Comparison of ENCODE assay signal across 10 cellular contexts in the genomic region with DNA sequence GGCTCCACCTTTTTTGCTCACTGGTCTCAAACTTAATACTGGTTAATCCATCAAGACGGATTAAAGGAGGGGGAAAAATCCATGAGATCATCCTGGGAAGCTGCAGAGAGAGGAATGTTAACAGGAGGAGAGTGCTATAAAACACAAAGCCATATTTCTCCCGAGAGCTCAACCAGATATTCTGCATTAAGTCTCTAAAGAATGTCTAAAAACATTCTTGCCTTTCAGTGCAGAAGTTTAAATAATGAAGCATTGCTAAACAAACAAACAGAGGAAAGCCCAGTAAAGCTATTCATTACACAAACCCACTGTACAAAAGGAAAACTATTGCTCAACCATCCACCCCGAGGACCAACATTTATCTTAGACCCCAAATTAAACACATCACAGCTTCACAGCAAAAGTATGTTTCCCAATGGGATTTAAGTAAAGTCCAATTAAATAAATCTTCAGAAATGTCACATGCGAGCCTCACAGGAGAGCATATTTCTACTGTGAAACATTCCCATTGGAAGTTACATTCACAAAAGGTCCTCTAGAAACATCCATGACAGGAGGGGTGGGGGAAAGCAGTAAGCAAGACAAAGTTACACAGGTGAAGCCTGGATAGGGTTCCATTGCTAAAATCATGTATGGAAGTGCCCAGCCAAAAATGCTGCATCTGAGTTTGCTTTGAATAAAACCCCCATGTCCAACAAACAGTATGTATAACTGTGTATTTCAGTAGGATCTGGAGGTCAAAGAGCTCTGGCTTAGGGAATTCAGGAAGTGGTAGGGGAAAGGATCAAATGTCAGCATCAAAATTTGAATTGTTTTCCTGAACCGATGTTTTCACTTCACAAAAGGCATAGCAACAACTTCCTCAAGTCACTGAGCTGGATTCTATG. TPM values are rescaled to one million over a fixed set of nuclear protein-coding genes. Genes with fewer than 3 reads are reported as not detected.
DNase-seq lines count a peak whose midpoint lies in the region; ATAC-seq and TF ChIP-seq lines count a peak whose summit lies in the region.
"Had no signal": no experiment of that assay in that cellular context is flagged by ENCODE, and none has a peak within 500 bp of the region (broad histone marks: within the 10 kb centered on the region; RNA-seq: fewer than 3 reads in every experiment).

No MANE protein-coding gene starts in this region.

- intact Hi-C loops in Panc1 (cut with micrococcal nuclease; ENCODE audit: unreplicated experiment): no loop called here

- POLR2A ChIA-PET in Panc1 (lab: Charles Lee): no interaction called here

- peak; percentile 93 for DNase-seq in EL
- no peak for DNase-seq in Panc1 (ENCODE audit: low read depth, low spot score)
- DNase-seq in fibroblast of gingiva (ENCODE audit: low read depth): peak; percentile 97
- DNase-seq in retinal pigment epithelial cell (ENCODE audit: low read depth): peak; percentile 98
- DNase-seq in MG63: no peak
- DNase-seq in T-helper 9 cell: no peak
- no peak for DNase-seq in activated effector memory CD4-positive, alpha-beta T cell treated with Interleukin-2 at 50 U/mL for 16 hours
- DNase-seq: activated CD8-positive, alpha-beta memory T cell treated with anti-CD3 and anti-CD28 coated beads, Interleukin-2, amount 50 U/mL, for 4 hours; effector CD4-positive, alpha-beta T cell had no signal

- ATAC-seq in Panc1: peak; percentile 58; the same call in 1 of the 2 replicates
- ATAC-seq in GM21737 (IDR thresholded peaks at IDR 0.05; ENCODE audit: unreplicated experiment): no peak

- no peak overlapping the region for H3K27ac ChIP-seq in Panc1 (ENCODE audit: low read length)

- H3K4me3 ChIP-seq in Panc1 (ENCODE audit: low read depth in 2 of 2, low read length in 2 of 2) (no peak overlapping the region), retinal pigment epithelial cell (ENCODE audit: low read length) (no peak overlapping the region), MG63 (no peak overlapping the region)

- H3K27me3 ChIP-seq in Panc1 (ENCODE audit: control insufficient read depth, insufficient read depth, low read length) (no peaks in the 10 kb centered on the region), MG63 (no peaks in the 10 kb centered on the region)

- H3K9me3 ChIP-seq in Panc1 (ENCODE audit: control insufficient read depth, insufficient read depth, low read depth, low read length) (no peaks in the 10 kb centered on the region), MG63 (no peaks in the 10 kb centered on the region)

- in situ Hi-C loops in Panc1 (cut with HindIII; ENCODE audit: low pct_unique_long_range_greater_than_20kb, low sequenced_read_pairs): no loop called here

- no peak for TF ChIP-seq CTCF in Panc1 (IDR thresholded peaks at IDR 0.05)
- no peak for TF ChIP-seq CTCF in retinal pigment epithelial cell (conservative IDR thresholded peaks at IDR 0.05; ENCODE audit: low read depth, low read length)

- H3K36me3 ChIP-seq in Panc1 (ENCODE audit: control insufficient read depth, insufficient read depth, low read length) (no peaks in the 10 kb centered on the region), MG63 (no peaks in the 10 kb centered on the region)

- CTCF ChIA-PET in Panc1 (lab: Charles Lee): no interaction called here

- no peaks in the 10 kb centered on the region for H3K4me1 ChIP-seq in Panc1 (ENCODE audit: control insufficient read depth, insufficient read depth, low read length)

- no TSS peak for BruUV-seq in Panc1 (replicated peaks; lab: Mats Ljungman, UMichigan)

RNA-seq across cellular contexts. Expression of a gene that starts 23.3 kb away (rescaled TPM):
- 1.4 TPM for total RNA-seq in Panc1 (2021; ENCODE audit: unreplicated experiment)
- polyA plus RNA-seq in Panc1 (2012; ENCODE audit: insufficient read length): 0.68 TPM
- total RNA-seq in MG63 (2014; rRNA removed; shearing (Covaris generic); ENCODE audit: low replicate concordance): 5.8 and 6.3 TPM in 2 replicates

Comparison
In these comparisons a context has a peak if more than half of its experiments do, and no peak if none do; other contexts are left out.
1. DNase-seq: peak in EL (single experiment), fibroblast of gingiva (single experiment) and retinal pigment epithelial cell (single experiment); none in Panc1 (single experiment), MG63 (single experiment), T-helper 9 cell (single experiment) and activated effector memory CD4-positive, alpha-beta T cell treated with Interleukin-2 at 50 U/mL for 16 hours (single experiment).